In genomic region chr10:11683529-11684320, GRCh38 we compare ENCODE assay signal across 11 cellular contexts. TPM values are rescaled to one million over a fixed set of nuclear protein-coding genes. Genes with fewer than 3 reads are reported as not detected.
A peak's percentile ranks its signal among the peaks of the same experiment; 100 is the strongest.
DNase-seq lines count a peak whose midpoint lies in the region; ATAC-seq and TF ChIP-seq lines count a peak whose summit lies in the region.
"Had no signal": no experiment of that assay in that cellular context is flagged by ENCODE, and none has a peak within 500 bp of the region (broad histone marks: within the 10 kb centered on the region; RNA-seq: fewer than 3 reads in every experiment).

No MANE protein-coding gene starts in this region.

- no peak overlapping the region for H3K27ac Mint-ChIP-seq in activated T-cell treated with anti-CD3 and anti-CD28 coated beads, Interleukin-2, amount 50 U/mL, for 72 hours
- H3K27ac Mint-ChIP-seq in endothelial cell (ENCODE audit: unreplicated experiment) = peak overlapping the region; percentile 55

- H3K36me3 Mint-ChIP-seq in activated T-cell treated with anti-CD3 and anti-CD28 coated beads, Interleukin-2, amount 50 U/mL, for 72 hours (ENCODE audit: insufficient read depth in 2 of 2) = no peaks in the 10 kb centered on the region
- no peaks in the 10 kb centered on the region for H3K36me3 Mint-ChIP-seq in endothelial cell (ENCODE audit: low read depth, unreplicated experiment)

- H3K27me3 ChIP-seq in right atrium auricular region = no peaks in the 10 kb centered on the region
- H3K27me3 ChIP-seq: sigmoid colon had no signal

- no peaks in the 10 kb centered on the region for H3K9me3 ChIP-seq in right atrium auricular region
- H3K9me3 ChIP-seq: sigmoid colon had no signal

- no peak overlapping the region for H3K4me3 ChIP-seq in right atrium auricular region
- H3K4me3 ChIP-seq: sigmoid colon had no signal

- H3K4me1 ChIP-seq in right atrium auricular region = peaks cover 0 to 20% of the 10 kb centered on the region in 2 donors

- ATAC-seq in activated T-cell treated with anti-CD3 and anti-CD28 coated beads, Interleukin-2, amount 50 U/mL, for 72 hours (replicated peaks in 1 of 2) = no peak
- no peak for ATAC-seq in HG03139 (IDR thresholded peaks at IDR 0.05; ENCODE audit: unreplicated experiment)

- peaks cover 32% of the 10 kb centered on the region for H3K27me3 Mint-ChIP-seq in activated T-cell treated with anti-CD3 and anti-CD28 coated beads, Interleukin-2, amount 50 U/mL, for 72 hours (ENCODE audit: low read depth)
- H3K27me3 Mint-ChIP-seq in endothelial cell (ENCODE audit: unreplicated experiment) = no peaks in the 10 kb centered on the region

- peak overlapping the region; percentile 47 for H3K27ac ChIP-seq in substantia nigra (ENCODE audit: low read depth, low read length, poor library complexity, severe bottlenecking)
- no peak overlapping the region for H3K27ac ChIP-seq in right atrium auricular region

- TF ChIP-seq CTCF in endothelial cell (IDR thresholded peaks at IDR 0.05; ENCODE audit: unreplicated experiment) (no peak), right atrium auricular region (IDR thresholded peaks at IDR 0.05) (no peak)

- DNase-seq in activated T-cell treated with anti-CD3 and anti-CD28 coated beads, Interleukin-2, amount 50 U/mL, for 72 hours = no peak
- DNase-seq in activated T-cell treated with anti-CD3 and anti-CD28 coated beads, Interleukin-2, amount 50 U/mL, for 48 hours = no peak
- DNase-seq in NCI-H748 treated with DMSO at 0.1 percent for 48 hours (lab: John Stamatoyannopoulos, UW) (peak; percentile 3), endothelial cell (ENCODE audit: low spot score) (no peak), substantia nigra (lab: John Stamatoyannopoulos, UW) (no peak), right atrium auricular region (ENCODE audit: low spot score) (no peak)
- no peak for DNase-seq in NK-92 treated with Interleukin-12 subunit alpha and Interleukin-12 subunit beta, amount 100 ng/mL, for 24 hours (lab: John Stamatoyannopoulos, UW)
- DNase-seq: amniotic stem cell, NCI-H510A treated with DMSO at 0.1 percent for 48 hours, sigmoid colon had no signal

- peaks cover 47% of the 10 kb centered on the region for H3K4me1 Mint-ChIP-seq in activated T-cell treated with anti-CD3 and anti-CD28 coated beads, Interleukin-2, amount 50 U/mL, for 72 hours (ENCODE audit: low read depth)
- H3K4me1 Mint-ChIP-seq in endothelial cell (ENCODE audit: unreplicated experiment) = peaks cover 47% of the 10 kb centered on the region

- H3K9me3 Mint-ChIP-seq in activated T-cell treated with anti-CD3 and anti-CD28 coated beads, Interleukin-2, amount 50 U/mL, for 72 hours = no peaks in the 10 kb centered on the region
- no peaks in the 10 kb centered on the region for H3K9me3 Mint-ChIP-seq in endothelial cell (ENCODE audit: unreplicated experiment)

- H3K36me3 ChIP-seq in right atrium auricular region = no peaks in the 10 kb centered on the region
- H3K36me3 ChIP-seq: sigmoid colon had no signal

- H3K4me3 Mint-ChIP-seq in activated T-cell treated with anti-CD3 and anti-CD28 coated beads, Interleukin-2, amount 50 U/mL, for 72 hours = peak overlapping the region; percentile 82 to 87
- H3K4me3 Mint-ChIP-seq in endothelial cell (ENCODE audit: unreplicated experiment) = no peak overlapping the region

RNA-seq across cellular contexts. Expression of gene ECHDC3, which starts 58.5 kb away (rescaled TPM):
- 1 to 10 TPM; 4.2 to 4.3 TPM for total RNA-seq in activated T-cell treated with anti-CD3 and anti-CD28 coated beads, Interleukin-2, amount 50 U/mL, for 72 hours
- 6.1 TPM for total RNA-seq in endothelial cell (ENCODE audit: unreplicated experiment)
- 100 to 1,000 TPM; 201 to 223 TPM for total RNA-seq in right atrium auricular region

Comparison
In these comparisons a context has a peak if more than half of its experiments do, and no peak if none do; other contexts are left out.
1. RNA of gene ECHDC3, which starts 58.5 kb away (total RNA-seq): 201 to 223 TPM in right atrium auricular region; 6.1 TPM in endothelial cell (single experiment) and 4.2 to 4.3 TPM in activated T-cell treated with anti-CD3 and anti-CD28 coated beads, Interleukin-2, amount 50 U/mL, for 72 hours; every median in the first group is over 10 times any median in the second.